8 cellular contexts compared by ENCODE assay signal in the genomic region with DNA sequence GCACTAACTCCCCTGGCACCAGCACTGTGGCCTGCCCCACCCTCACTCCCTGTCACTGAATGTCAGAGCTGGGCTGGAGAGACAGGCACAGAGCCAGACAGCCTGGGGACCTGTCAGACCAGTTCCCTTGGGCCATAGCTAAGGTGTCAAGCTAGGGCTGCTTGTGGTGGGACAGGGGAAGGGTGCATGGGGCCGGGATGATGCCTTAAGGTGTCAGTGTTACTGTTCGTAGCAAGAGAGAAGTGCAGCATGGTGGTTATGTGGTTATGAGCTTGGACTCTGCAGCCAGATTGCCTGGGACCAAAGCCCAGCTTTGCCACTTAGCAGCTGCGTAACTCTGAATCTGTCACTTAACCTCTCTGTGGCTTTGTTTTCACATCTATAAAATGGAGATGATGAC. TPM values are rescaled to one million over a fixed set of nuclear protein-coding genes. Genes with fewer than 3 reads are reported as not detected.
A peak's percentile ranks its signal among the peaks of the same experiment; 100 is the strongest.
DNase-seq lines count a peak whose midpoint lies in the region; ATAC-seq lines count a peak whose summit lies in the region.

No MANE protein-coding gene starts in this region.

- no peak for DNase-seq in neuronal stem cell (ENCODE audit: low spot score)
- DNase-seq in stimulated activated CD8-positive, alpha-beta memory T cell treated with anti-CD3 and anti-CD28 coated beads, Interleukin-4, amount 100 ng/mL, for 48 hours, result no peak
- DNase-seq in NCI-H187 treated with DMSO at 0.1 percent for 48 hours (lab: John Stamatoyannopoulos, UW), result no peak
- no peak for DNase-seq in H7

- peaks cover 0 to 4% (median 0%) of the 10 kb centered on the region in 3 experiments for H3K27me3 ChIP-seq in neuronal stem cell (ENCODE audit: control insufficient read depth in 3 of 3, insufficient read depth in 3 of 3, low read depth in 1 of 3, low read length in 3 of 3)
- 0 out of 2 replicates have a peak, but pooled peaks cover 1% of the 10 kb centered on the region for H3K27me3 ChIP-seq in H7 (ENCODE audit: control insufficient read depth, insufficient read depth, low read length)

- no peaks in the 10 kb centered on the region for H3K36me3 ChIP-seq in neuronal stem cell (replicated peaks in 1 of 2; ENCODE audit: control insufficient read depth in 2 of 2, insufficient read depth in 2 of 2, low read length in 2 of 2)
- H3K36me3 ChIP-seq in H7 (replicated peaks; ENCODE audit: control insufficient read depth, insufficient read depth, low read length), result no peaks in the 10 kb centered on the region; the same call in 1 of the 2 replicates

- H3K18ac ChIP-seq in neuronal stem cell (ENCODE audit: low read length), result peak overlapping the region; percentile 12

- H3K27ac ChIP-seq in neuronal stem cell (replicated peaks; ENCODE audit: low read length), result no peak overlapping the region

- H3K14ac ChIP-seq in neuronal stem cell (ENCODE audit: low read length), result no peak overlapping the region

- peaks cover 17 to 22% of the 10 kb centered on the region in 2 donors for H3K4me1 ChIP-seq in neuronal stem cell (ENCODE audit: control insufficient read depth in 2 of 2, insufficient read depth in 1 of 2, low read depth in 1 of 2, low read length in 2 of 2)

- H4K8ac ChIP-seq in neuronal stem cell (ENCODE audit: low read depth, low read length), result no peak overlapping the region

- H3K23ac ChIP-seq in neuronal stem cell (ENCODE audit: low read depth, low read length, poor library complexity), result peak overlapping the region; percentile 8

- H2BK120ac ChIP-seq in neuronal stem cell (ENCODE audit: low read depth, low read length), result no peak overlapping the region

- H3K9ac ChIP-seq in neuronal stem cell (ENCODE audit: low read depth, low read length, poor library complexity), result peak overlapping the region; percentile 6

- no peak overlapping the region for H3K4ac ChIP-seq in neuronal stem cell (ENCODE audit: low read length)

- H2BK5ac ChIP-seq in neuronal stem cell (ENCODE audit: low read length), result no peak overlapping the region

- H4K91ac ChIP-seq in neuronal stem cell (ENCODE audit: low read depth, low read length, poor library complexity), result no peak overlapping the region

- no peak overlapping the region for H3K4me2 ChIP-seq in neuronal stem cell (ENCODE audit: insufficient read depth, low read length, poor library complexity, severe bottlenecking)

- no peak overlapping the region for H3K4me3 ChIP-seq in neuronal stem cell (ENCODE audit: low read length in 2 of 2)
- H3K4me3 ChIP-seq in H7 (ENCODE audit: insufficient read depth, low read depth, low read length), result no peak overlapping the region

- no peak overlapping the region for H2BK15ac ChIP-seq in neuronal stem cell (ENCODE audit: low read length)

- H3K4me3 Mint-ChIP-seq in activated T-helper 17 cell treated with anti-CD3 and anti-CD28 coated beads, Interleukin-2, amount 50 U/mL, for 72 hours, result peak overlapping the region; percentile 73

- peaks cover 38% of the 10 kb centered on the region for H3K4me1 Mint-ChIP-seq in activated T-helper 17 cell treated with anti-CD3 and anti-CD28 coated beads, Interleukin-2, amount 50 U/mL, for 72 hours

- H3K27me3 Mint-ChIP-seq in activated T-helper 17 cell treated with anti-CD3 and anti-CD28 coated beads, Interleukin-2, amount 50 U/mL, for 72 hours, result no peaks in the 10 kb centered on the region

- H3K79me1 ChIP-seq in neuronal stem cell (ENCODE audit: low read depth, low read length), result no peaks in the 10 kb centered on the region

- peak overlapping the region; percentile 73 for H3K27ac Mint-ChIP-seq in activated T-helper 17 cell treated with anti-CD3 and anti-CD28 coated beads, Interleukin-2, amount 50 U/mL, for 72 hours

- H2AFZ ChIP-seq in neuronal stem cell (ENCODE audit: low read length), result no peak overlapping the region

- no CpG with 5 or more reads among the region's 3 CpGs for WGBS in neuronal stem cell (ENCODE audit: extremely low coverage in 2 of 2, insufficient read length in 2 of 2, insufficient replicate concordance in 1 of 2), 2 donors

- no peak overlapping the region for H2AK5ac ChIP-seq in neuronal stem cell (ENCODE audit: low read depth, low read length)

- H2BK12ac ChIP-seq in neuronal stem cell (ENCODE audit: low read length), result no peak overlapping the region

- ATAC-seq in GM18498 (IDR thresholded peaks at IDR 0.05; ENCODE audit: unreplicated experiment) (peak; percentile 31), HG02798 (IDR thresholded peaks at IDR 0.05; ENCODE audit: poor library complexity, unreplicated experiment) (peak; percentile 32), HG02759 (IDR thresholded peaks at IDR 0.05; ENCODE audit: unreplicated experiment) (no peak)
- ATAC-seq in activated T-helper 17 cell treated with anti-CD3 and anti-CD28 coated beads, Interleukin-2, amount 50 U/mL, for 72 hours (replicated peaks), result peak; percentile 10

- no peaks in the 10 kb centered on the region for H3K36me3 Mint-ChIP-seq in activated T-helper 17 cell treated with anti-CD3 and anti-CD28 coated beads, Interleukin-2, amount 50 U/mL, for 72 hours (ENCODE audit: low read depth)

- no peaks in the 10 kb centered on the region for H3K9me3 ChIP-seq in neuronal stem cell (replicated peaks in 1 of 2; ENCODE audit: control insufficient read depth in 2 of 2, insufficient read depth in 1 of 2, low read depth in 1 of 2, low read length in 2 of 2)

- H3K9me3 Mint-ChIP-seq in activated T-helper 17 cell treated with anti-CD3 and anti-CD28 coated beads, Interleukin-2, amount 50 U/mL, for 72 hours, result no peaks in the 10 kb centered on the region

RNA-seq across cellular contexts. Expression of gene RAPGEF3, which starts 3.8 kb away (rescaled TPM):
- 1 to 10 TPM; 1.4 to 8.4 TPM for total RNA-seq in activated T-helper 17 cell treated with anti-CD3 and anti-CD28 coated beads, Interleukin-2, amount 50 U/mL, for 72 hours
- 1.3 TPM for polyA plus RNA-seq in neuronal stem cell (2013, experiment 1 of 2)
- polyA plus RNA-seq in neuronal stem cell (2013, experiment 2 of 2), result 1.1 TPM
- 10.5 and 11.8 TPM in 2 replicates for total RNA-seq in H7 (2014; rRNA removed; shearing (Covaris generic))

RNA-seq across cellular contexts. Expression of gene SLC48A1, which starts 18.2 kb away (rescaled TPM):
- 1 to 10 TPM; 6.7 to 8.2 TPM for total RNA-seq in activated T-helper 17 cell treated with anti-CD3 and anti-CD28 coated beads, Interleukin-2, amount 50 U/mL, for 72 hours
- 12.5 TPM for polyA plus RNA-seq in neuronal stem cell (2013, experiment 1 of 2)
- polyA plus RNA-seq in neuronal stem cell (2013, experiment 2 of 2), result 12.3 TPM
- 10.9 and 12.4 TPM in 2 replicates for total RNA-seq in H7 (2014; rRNA removed; shearing (Covaris generic))

RNA-seq across cellular contexts. Expression of gene ENDOU, which starts 29.6 kb away (rescaled TPM):
- under 1 TPM in 1 of 2 donors, not detected in 1; 0.16 TPM for total RNA-seq in activated T-helper 17 cell treated with anti-CD3 and anti-CD28 coated beads, Interleukin-2, amount 50 U/mL, for 72 hours
- not detected for polyA plus RNA-seq in neuronal stem cell (2013, experiment 1 of 2)
- polyA plus RNA-seq in neuronal stem cell (2013, experiment 2 of 2), result 0.07 TPM
- not detected in 2 replicates for total RNA-seq in H7 (2014; rRNA removed; shearing (Covaris generic))

RNA-seq across cellular contexts. Expression of gene RPAP3, which starts 49.1 kb away (rescaled TPM):
- total RNA-seq in activated T-helper 17 cell treated with anti-CD3 and anti-CD28 coated beads, Interleukin-2, amount 50 U/mL, for 72 hours, result 10 to 100 TPM; 33.3 to 44.0 TPM
- 49.8 TPM for polyA plus RNA-seq in neuronal stem cell (2013, experiment 1 of 2)
- 50.8 TPM for polyA plus RNA-seq in neuronal stem cell (2013, experiment 2 of 2)
- 19.5 and 28.9 TPM in 2 replicates for total RNA-seq in H7 (2014; rRNA removed; shearing (Covaris generic))
